Comparison of ENCODE assay signal across 25 cellular contexts in genomic region chrX:151715735-151716134, GRCh38. TPM values are rescaled to one million over a fixed set of nuclear protein-coding genes. Genes with fewer than 3 reads are reported as not detected.
"Had no signal": no experiment of that assay in that cellular context is flagged by ENCODE, and none has a peak within 500 bp of the region (broad histone marks: within the 10 kb centered on the region; RNA-seq: fewer than 3 reads in every experiment).

Gene FATE1, plus strand, starts transcription at chrX:151716035. Its CDS starts 85 bp downstream, at chrX:151716120.

- H3K9me3 ChIP-seq: Peyer's patch, SJCRH30 had no signal

- ATAC-seq: K562, Right ventricle myocardium inferior had no signal

- H3K4me3 ChIP-seq: K562, PC-9, Peyer's patch, SJCRH30 had no signal

- H3K36me3 ChIP-seq: Peyer's patch, SJCRH30 had no signal

- H2AFZ ChIP-seq: PC-9 had no signal

- DNase-seq: Kasumi-1, NCI-H1092, NCI-H1436, NCI-H187, NCI-H2029, NCI-H2081 treated with DMSO at 0.1 percent for 48 hours, NCI-H2171, NCI-H226, NCI-H446, NCI-H510A, NCI-H524 treated with DMSO at 0.1 percent for 48 hours, NCI-H69, NCI-H774, OCI-M1, PC-9, Peyer's patch, SHP77 treated with DMSO at 0.1 percent for 48 hours, SJCRH30 had no signal

- H3K4me2 ChIP-seq: KMS-11, PC-9 had no signal

- H3K9ac ChIP-seq: KMS-11 had no signal

- H3K27me3 ChIP-seq: Peyer's patch, SJCRH30 had no signal

- H3K27ac ChIP-seq: HL-60, KMS-11, PC-9, Peyer's patch, SJCRH30 had no signal

- H3K4me1 ChIP-seq: Peyer's patch had no signal

RNA-seq across cellular contexts. Expression of gene FATE1, which starts in this region (rescaled TPM):
- total RNA-seq: K562, MCF 10A, PC-9, Peyer's patch, Right ventricle myocardium inferior, RPMI7951 had no signal
- polyA plus RNA-seq: IgD-negative memory B cell, K562 had no signal
